In the genomic region with DNA sequence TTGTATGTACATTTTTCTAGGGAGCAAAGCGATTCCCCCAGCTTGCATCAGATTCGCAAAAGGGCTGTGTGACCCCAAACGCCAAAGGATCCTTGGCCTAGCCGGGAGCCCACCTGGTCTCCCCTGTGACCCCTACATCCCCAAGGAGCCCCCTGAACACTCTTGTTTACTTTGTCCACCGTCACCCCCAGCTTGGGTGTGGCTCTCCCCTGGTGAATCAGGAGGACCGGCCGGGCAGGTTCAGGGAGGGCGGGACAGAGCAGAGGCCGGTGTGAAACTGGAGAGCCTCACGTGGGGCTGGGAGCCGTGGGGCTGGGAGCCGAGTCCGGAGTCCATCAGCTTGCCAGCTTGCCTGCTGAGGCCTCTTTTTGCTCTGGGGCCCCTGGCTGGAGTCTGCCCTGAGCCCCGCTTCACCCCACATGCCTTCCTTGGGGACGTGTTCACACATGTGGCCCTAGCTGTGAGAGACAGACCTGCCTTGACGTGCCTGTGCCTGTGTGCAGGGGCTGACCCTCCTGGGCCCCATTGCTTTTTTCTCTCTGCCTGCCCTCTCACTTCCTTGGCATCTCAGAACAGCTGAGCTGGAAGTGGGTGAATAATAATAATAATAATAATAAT, we compare ENCODE assay signal across 8 cellular contexts. TPM values are rescaled to one million over a fixed set of nuclear protein-coding genes. Genes with fewer than 3 reads are reported as not detected.
DNase-seq lines count a peak whose midpoint lies in the region; ATAC-seq and TF ChIP-seq lines count a peak whose summit lies in the region.

No MANE protein-coding gene starts in this region.

- peak overlapping the region; percentile 98 to 99 for H3K9ac ChIP-seq in duodenal mucosa (ENCODE audit: low read depth in 1 of 2, low read length in 2 of 2)

- peaks cover 40% of the 10 kb centered on the region for H3K4me1 Mint-ChIP-seq in type B pancreatic cell (ENCODE audit: unreplicated experiment)

- H3K9me3 Mint-ChIP-seq in type B pancreatic cell = no peaks in the 10 kb centered on the region

- in situ Hi-C loops in GM13977 (cut with MboI; ENCODE audit: low pct_unique_long_range_greater_than_20kb, low sequenced_read_pairs, unreplicated experiment) = no loop called here

- H3K4me3 ChIP-seq in ACC112 (ENCODE audit: low read depth, low read length) (peak overlapping the region; percentile 85), duodenal mucosa (ENCODE audit: low read depth in 1 of 2, low read length in 2 of 2) (peak overlapping the region; percentile 89 to 90), lung (peak overlapping the region; percentile 79)

- H3K27ac Mint-ChIP-seq in type B pancreatic cell = peak overlapping the region; percentile 100

- H3K36me3 Mint-ChIP-seq in type B pancreatic cell = peaks cover 24% of the 10 kb centered on the region

- peak; percentile 46 for DNase-seq in GM13977 (ENCODE audit: low spot score)
- peak; percentile 28 for DNase-seq in RPMI7951 (ENCODE audit: low read depth)
- DNase-seq in lung (ENCODE audit: low spot score) = peak; percentile 84
- peak; percentile 81 for DNase-seq in type B pancreatic cell (ENCODE audit: extremely low spot score, unreplicated experiment)

- 18 to 31% methylated on average over 16 of the region's 16 CpGs for WGBS in lung, 2 donors

- peak overlapping the region; percentile 65 for H2AFZ ChIP-seq in ACC112 (ENCODE audit: low read length, unreplicated experiment)

- H3K79me2 ChIP-seq in ACC112 (ENCODE audit: control insufficient read depth, insufficient read depth, low read length, unreplicated experiment) = peaks cover 47% of the 10 kb centered on the region

- TF ChIP-seq CTCF in GM13977 (IDR thresholded peaks at IDR 0.05; ENCODE audit: extremely low read depth, insufficient read depth, missing control alignments) (no peak), lung (IDR thresholded peaks at IDR 0.05; ENCODE audit: control extremely low read depth, extremely low read depth) (no peak), type B pancreatic cell (conservative IDR thresholded peaks at IDR 0.05) (no peak)

- ATAC-seq in lung (ENCODE audit: insufficient read depth, low FRiP score) = no peak
- no peak for ATAC-seq in HG03097 (IDR thresholded peaks at IDR 0.05; ENCODE audit: low FRiP score, unreplicated experiment)
- ATAC-seq in HG03354 (IDR thresholded peaks at IDR 0.05; ENCODE audit: poor library complexity, severe bottlenecking, unreplicated experiment) = no peak

- no peaks in the 10 kb centered on the region for H3K27me3 Mint-ChIP-seq in type B pancreatic cell

- no peaks in the 10 kb centered on the region for H3K36me3 ChIP-seq in ACC112 (ENCODE audit: insufficient read depth, low read length)
- peaks cover 2 to 5% of the 10 kb centered on the region in 2 donors for H3K36me3 ChIP-seq in duodenal mucosa (ENCODE audit: control insufficient read depth in 1 of 2, insufficient read depth in 2 of 2, low read length in 2 of 2)
- peaks cover 0 to 2% of the 10 kb centered on the region in 2 donors for H3K36me3 ChIP-seq in lung (ENCODE audit: control insufficient read depth in 2 of 2, insufficient read depth in 2 of 2, low read length in 2 of 2)

- H3K27ac ChIP-seq in ACC112 (ENCODE audit: low read depth, low read length) = peak overlapping the region; percentile 99
- H3K27ac ChIP-seq in duodenal mucosa (ENCODE audit: low read depth, low read length) = peak overlapping the region; percentile 97
- peak overlapping the region; percentile 93 to 95 for H3K27ac ChIP-seq in lung (ENCODE audit: low read depth in 1 of 2, low read length in 1 of 2)

- H3K9me3 ChIP-seq in duodenal mucosa (ENCODE audit: control insufficient read depth in 1 of 2, low read length in 2 of 2) (no peaks in the 10 kb centered on the region), lung (ENCODE audit: control insufficient read depth in 2 of 2, insufficient read depth in 1 of 2, low read length in 1 of 2) (no peaks in the 10 kb centered on the region)

- H3K27me3 ChIP-seq in ACC112 (ENCODE audit: insufficient read depth, low read length) (no peaks in the 10 kb centered on the region), duodenal mucosa (ENCODE audit: control insufficient read depth in 1 of 2, insufficient read depth in 2 of 2, low read length in 2 of 2) (no peaks in the 10 kb centered on the region), lung (ENCODE audit: control insufficient read depth, insufficient read depth) (no peaks in the 10 kb centered on the region)

- peak overlapping the region; percentile 97 for H3K4me3 Mint-ChIP-seq in type B pancreatic cell

- H3K4me1 ChIP-seq in ACC112 (ENCODE audit: control insufficient read depth, insufficient read depth, low read length, unreplicated experiment) = peaks cover 18% of the 10 kb centered on the region
- peaks cover 40 to 52% of the 10 kb centered on the region in 2 donors for H3K4me1 ChIP-seq in duodenal mucosa (ENCODE audit: control insufficient read depth in 1 of 2, insufficient read depth in 2 of 2, low read length in 2 of 2)
- peaks cover 13 to 18% of the 10 kb centered on the region in 2 donors for H3K4me1 ChIP-seq in lung (ENCODE audit: control insufficient read depth in 2 of 2, insufficient read depth in 2 of 2, low read length in 2 of 2)

RNA-seq across cellular contexts. Expression of gene ITPKC, which starts 2.0 kb away (rescaled TPM):
- 3.9 and 4.1 TPM in 2 replicates for total RNA-seq in RPMI7951 (2014; rRNA removed; shearing (Covaris generic))
- total RNA-seq in lung (10 to 100 TPM; 28.0 to 38.5 TPM), type B pancreatic cell (ENCODE audit: low replicate concordance) (22.4 and 46.1 TPM in 2 replicates)
- 10 to 100 TPM; 47.6 to 97.2 TPM for polyA plus RNA-seq in lung

RNA-seq across cellular contexts. Expression of gene COQ8B, which starts 2.2 kb away (rescaled TPM):
- total RNA-seq in RPMI7951 (2014; rRNA removed; shearing (Covaris generic)) = 18.9 and 23.6 TPM in 2 replicates
- total RNA-seq in lung (10 to 100 TPM; 45.4 to 78.8 TPM), type B pancreatic cell (ENCODE audit: low replicate concordance) (39.9 and 48.4 TPM in 2 replicates)
- polyA plus RNA-seq in lung = 10 to 100 TPM; 34.7 to 59.1 TPM

RNA-seq across cellular contexts. Expression of gene NUMBL, which starts 28.4 kb away (rescaled TPM):
- total RNA-seq in RPMI7951 (2014; rRNA removed; shearing (Covaris generic)) = 11.8 and 13.2 TPM in 2 replicates
- total RNA-seq in lung = 10 to 100 TPM; 18.5 to 41.2 TPM
- 10 to 100 TPM; 13.2 to 15.7 TPM for polyA plus RNA-seq in lung
- 16.2 and 28.9 TPM in 2 replicates for total RNA-seq in type B pancreatic cell (ENCODE audit: low replicate concordance)

RNA-seq across cellular contexts. Expression of gene ACTMAP, which starts 31.4 kb away (rescaled TPM):
- 1.3 and 1.5 TPM in 2 replicates for total RNA-seq in RPMI7951 (2014; rRNA removed; shearing (Covaris generic))
- total RNA-seq in lung = 10 to 100 TPM in 1 of 2 donors, 1 to 10 TPM in 1; 5.3 to 23.7 TPM
- polyA plus RNA-seq in lung = 10 to 100 TPM in 1 of 2 donors, 1 to 10 TPM in 1; 6.8 to 27.7 TPM
- 9.6 and 16.0 TPM in 2 replicates for total RNA-seq in type B pancreatic cell (ENCODE audit: low replicate concordance)

RNA-seq across cellular contexts. Expression of gene SNRPA, which starts 32.1 kb away (rescaled TPM):
- total RNA-seq in RPMI7951 (2014; rRNA removed; shearing (Covaris generic)) = 86.5 and 102 TPM in 2 replicates
- total RNA-seq in lung (10 to 100 TPM; 47.4 to 77.4 TPM), type B pancreatic cell (ENCODE audit: low replicate concordance) (79.6 and 130 TPM in 2 replicates)
- polyA plus RNA-seq in lung = 10 to 100 TPM; 44.5 to 69.9 TPM

Comparison
In these comparisons a context has a peak if more than half of its experiments do, and no peak if none do; other contexts are left out.
1. DNase-seq: peak in every context shown above with its lines; median percentile 84 in lung; 81 in type B pancreatic cell; 46 in GM13977; 28 in RPMI7951.